ENCODE assay signal across 1 cellular context in genomic region chr3:45991341-45991740, GRCh38.
TF ChIP-seq lines count a peak whose summit lies in the region.

No MANE protein-coding gene starts in this region.

TF ChIP-seq in IMR-90, 13 proteins besides CTCF, POLR2A, EP300 and RAD21:
- no peak for TF ChIP-seq RCOR1 (IDR thresholded peaks at IDR 0.05; ENCODE audit: insufficient replicate concordance, low read length)
- no peak for TF ChIP-seq SMC3 (IDR thresholded peaks at IDR 0.05; ENCODE audit: low read depth, low read length)
- TF ChIP-seq ELK1 (IDR thresholded peaks at IDR 0.05; ENCODE audit: borderline replicate concordance, low read depth, low read length): no peak
- no peak for TF ChIP-seq CHD1 (IDR thresholded peaks at IDR 0.05; ENCODE audit: low read depth, low read length)
- no peak for TF ChIP-seq MXI1 (IDR thresholded peaks at IDR 0.05; ENCODE audit: borderline replicate concordance, low read depth, low read length)
- TF ChIP-seq NFE2L2 (IDR thresholded peaks at IDR 0.05; ENCODE audit: low read depth, low read length): no peak
- no peak for TF ChIP-seq MAZ (IDR thresholded peaks at IDR 0.05; ENCODE audit: borderline replicate concordance, low read depth, low read length)
- no peak for TF ChIP-seq BHLHE40 (IDR thresholded peaks at IDR 0.05; ENCODE audit: low read depth, low read length)
- TF ChIP-seq USF2 (IDR thresholded peaks at IDR 0.05; ENCODE audit: low read depth, low read length): no peak
